In genomic region chr20:60138263-60139127, GRCh38 we compare ENCODE assay signal across 8 cellular contexts.
DNase-seq lines count a peak whose midpoint lies in the region; FAIRE-seq and TF ChIP-seq lines count a peak whose summit lies in the region.

No MANE protein-coding gene starts in this region.

- peak overlapping the region in 1 of 3 donors; percentile 73 for H3K27ac Mint-ChIP-seq in IgD-negative memory B cell

- DNase-seq in AG09309 (ENCODE audit: low read depth) (peak; percentile 24), globus pallidus (ENCODE audit: low spot score) (peak; percentile 7), midbrain (lab: John Stamatoyannopoulos, UW) (no peak), NAMALWA (ENCODE audit: low spot score) (no peak), urothelium cell line (ENCODE audit: low spot score) (no peak)
- peak; percentile 12 for DNase-seq in activated CD8-positive, alpha-beta memory T cell treated with anti-CD3 and anti-CD28 coated beads, Interleukin-2, amount 50 U/mL, for 24 hours (ENCODE audit: extremely low read depth)
- peak; percentile 46 for DNase-seq in stimulated activated CD4-positive, alpha-beta T cell treated with anti-CD3 and anti-CD28 coated beads, Interleukin-12 subunit alpha, Interleukin-12 subunit beta, amount 100 ng/mL, for 4 hours

- H3K36me3 Mint-ChIP-seq in IgD-negative memory B cell, result no peaks in the 10 kb centered on the region

- H3K4me1 Mint-ChIP-seq in IgD-negative memory B cell, result peaks cover 0 to 4% (median 0%) of the 10 kb centered on the region in 3 donors

- TF ChIP-seq CTCF in AG09309 (IDR thresholded peaks at IDR 0.05; ENCODE audit: control insufficient read depth, insufficient read depth, low read depth, low read length, missing control alignments), result no peak

- H3K9me3 Mint-ChIP-seq in IgD-negative memory B cell, result peaks cover 0 to 3% (median 0%) of the 10 kb centered on the region in 3 donors

- H3K4me3 ChIP-seq in AG09309 (ENCODE audit: control insufficient read depth, low read depth, low read length), result peak overlapping the region; percentile 58

- H3K4me3 Mint-ChIP-seq in IgD-negative memory B cell, result peak overlapping the region; percentile 18 to 95 (median 74)

- H3K27me3 Mint-ChIP-seq in IgD-negative memory B cell, result peaks cover under 1% of the 10 kb centered on the region

- FAIRE-seq in urothelium cell line (lab: Jason Lieb, UNC), result no peak

Comparison
In these comparisons a context has a peak if more than half of its experiments do, and no peak if none do; other contexts are left out.
1. DNase-seq: peak in AG09309 (single experiment), activated CD8-positive, alpha-beta memory T cell treated with anti-CD3 and anti-CD28 coated beads, Interleukin-2, amount 50 U/mL, for 24 hours (single experiment), globus pallidus (single experiment) and stimulated activated CD4-positive, alpha-beta T cell treated with anti-CD3 and anti-CD28 coated beads, Interleukin-12 subunit alpha, Interleukin-12 subunit beta, amount 100 ng/mL, for 4 hours (single experiment); none in midbrain (single experiment), NAMALWA (single experiment) and urothelium cell line (single experiment).